In the genomic region with DNA sequence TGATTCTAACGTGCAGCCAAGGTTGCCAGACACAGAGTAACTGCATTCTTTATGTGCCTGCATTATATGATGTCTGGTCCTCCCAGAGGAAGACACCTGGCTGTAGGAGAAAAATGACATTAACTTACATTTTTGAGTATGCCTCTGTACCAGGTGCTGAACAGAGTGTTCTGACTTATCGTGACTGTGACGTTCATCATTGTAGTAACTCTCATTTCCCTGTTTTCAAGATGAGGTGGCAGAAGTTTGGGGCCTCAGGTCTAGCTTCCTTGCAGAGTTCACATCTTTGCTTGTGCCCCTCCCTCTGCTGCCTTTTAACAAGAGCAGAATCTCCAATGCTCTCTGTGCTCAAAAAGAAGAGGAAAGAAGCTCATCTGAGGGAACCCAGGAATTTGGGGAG, we compare ENCODE assay signal across 1 cellular context.
TF ChIP-seq lines count a peak whose summit lies in the region.

No MANE protein-coding gene starts in this region.

TF ChIP-seq in H1, 55 proteins besides CTCF, POLR2A, EP300 and RAD21 (continued from another document):
- TF ChIP-seq ZNF274 (IDR thresholded peaks at IDR 0.05; ENCODE audit: borderline replicate concordance, extremely low read depth, low read length) (no peak), RBBP5 (IDR thresholded peaks at IDR 0.05; ENCODE audit: borderline replicate concordance, low read depth, low read length) (no peak), SUZ12 (IDR thresholded peaks at IDR 0.05; ENCODE audit: low read length) (no peak), POU5F1 (IDR thresholded peaks at IDR 0.05; ENCODE audit: low read depth, low read length) (no peak), TCF12 (IDR thresholded peaks at IDR 0.05; ENCODE audit: low read depth, low read length) (no peak), NANOG (IDR thresholded peaks at IDR 0.05; ENCODE audit: insufficient read depth, low read depth, low read length, poor library complexity, severe bottlenecking) (no peak), CTBP2 (IDR thresholded peaks at IDR 0.05; ENCODE audit: borderline replicate concordance, insufficient read depth, insufficient read length, low read length) (no peak), GABPA (IDR thresholded peaks at IDR 0.05; ENCODE audit: borderline replicate concordance, insufficient read depth, low read length) (no peak)
- TF ChIP-seq, protein P1, sequence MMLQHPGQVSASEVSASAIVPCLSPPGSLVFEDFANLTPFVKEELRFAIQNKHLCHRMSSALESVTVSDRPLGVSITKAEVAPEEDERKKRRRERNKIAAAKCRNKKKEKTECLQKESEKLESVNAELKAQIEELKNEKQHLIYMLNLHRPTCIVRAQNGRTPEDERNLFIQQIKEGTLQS (IDR thresholded peaks at IDR 0.05; ENCODE audit: insufficient read depth, low read depth, low read length): no peak
